19 cellular contexts compared by ENCODE assay signal in the genomic region with DNA sequence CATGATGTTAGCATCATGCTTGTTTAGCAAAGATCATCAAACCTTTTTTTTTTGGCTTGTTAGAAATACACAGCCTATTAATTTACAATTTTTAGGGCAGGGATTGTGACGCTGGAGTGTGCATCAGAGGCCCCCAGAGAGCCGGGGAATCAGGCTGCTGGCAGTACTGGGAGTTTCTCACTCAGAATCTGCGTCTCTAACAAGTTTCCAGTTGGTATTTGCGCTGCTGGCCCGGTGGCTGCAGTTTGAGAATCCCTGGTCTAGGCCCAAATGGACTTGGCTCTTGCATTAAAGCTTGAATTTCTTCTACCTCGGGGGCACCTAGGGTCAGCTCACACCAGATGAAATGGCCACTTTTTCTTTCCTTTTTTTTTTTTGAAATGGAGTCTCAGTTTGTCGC.
"Had no signal": no experiment of that assay in that cellular context is flagged by ENCODE, and none has a peak within 500 bp of the region (broad histone marks: within the 10 kb centered on the region; RNA-seq: fewer than 3 reads in every experiment).

No MANE protein-coding gene starts in this region.

- H3K4me3 ChIP-seq: colonic mucosa, esophagus squamous epithelium, hepatocyte, ovary, prostate gland, right lobe of liver, skin epidermis, thoracic aorta had no signal

- H3K27ac ChIP-seq: colonic mucosa, esophagus squamous epithelium, foreskin keratinocyte, hepatocyte, ovary, prostate gland, right lobe of liver, skin epidermis, thoracic aorta had no signal

- H3K4me1 ChIP-seq: colonic mucosa, esophagus squamous epithelium, foreskin keratinocyte, prostate gland, right lobe of liver had no signal

- H3K4me3 Mint-ChIP-seq: nephron progenitor cell; stimulated activated naive B cell treated with anti-CD40 and anti-IgM and Interleukin-4, amounts not matched to agents 10 μg/mL and 1 μg/mL and 100 μg/mL, for 72 hours; stimulated activated naive CD8-positive, alpha-beta T cell treated with anti-CD3 and anti-CD28 coated beads, Interleukin-15, amount 100 ng/mL, for 72 hours had no signal

- H3K27ac Mint-ChIP-seq: nephron progenitor cell; stimulated activated naive B cell treated with anti-CD40 and anti-IgM and Interleukin-4, amounts not matched to agents 10 μg/mL and 1 μg/mL and 100 μg/mL, for 72 hours; stimulated activated naive CD8-positive, alpha-beta T cell treated with anti-CD3 and anti-CD28 coated beads, Interleukin-15, amount 100 ng/mL, for 72 hours had no signal

- H3K4me2 ChIP-seq: hepatocyte had no signal

- H3K79me2 ChIP-seq: hepatocyte had no signal

- H3K9me3 Mint-ChIP-seq: naive B cell; nephron progenitor cell; stimulated activated naive B cell treated with anti-CD40 and anti-IgM and Interleukin-4, amounts not matched to agents 10 μg/mL and 1 μg/mL and 100 μg/mL, for 72 hours; stimulated activated naive CD8-positive, alpha-beta T cell treated with anti-CD3 and anti-CD28 coated beads, Interleukin-15, amount 100 ng/mL, for 72 hours had no signal

- H3K27me3 ChIP-seq: colonic mucosa, hepatocyte, ovary, right lobe of liver had no signal

- H3K36me3 Mint-ChIP-seq: naive B cell; stimulated activated naive B cell treated with anti-CD40 and anti-IgM and Interleukin-4, amounts not matched to agents 10 μg/mL and 1 μg/mL and 100 μg/mL, for 72 hours had no signal

- ATAC-seq: foreskin keratinocyte; stimulated activated naive B cell treated with anti-CD40 and anti-IgM and Interleukin-4, amounts not matched to agents 10 μg/mL and 1 μg/mL and 100 μg/mL, for 72 hours; stimulated activated naive CD8-positive, alpha-beta T cell treated with anti-CD3 and anti-CD28 coated beads, Interleukin-15, amount 100 ng/mL, for 72 hours had no signal

- H2AFZ ChIP-seq: hepatocyte had no signal

- H3K9me3 ChIP-seq: colonic mucosa, esophagus squamous epithelium, ovary, prostate gland, right lobe of liver, thoracic aorta had no signal

- DNase-seq: colonic mucosa; dermis blood vessel endothelial cell; esophagus squamous epithelium; foreskin keratinocyte; kidney; left cardiac atrium; naive B cell; nephron progenitor cell; ovary; right lobe of liver; stimulated activated CD4-positive, alpha-beta T cell treated with anti-CD3 and anti-CD28 coated beads, Interleukin-2, amount 100 ng/mL, for 24 hours; stimulated activated CD4-positive, alpha-beta T cell treated with anti-CD3 and anti-CD28 coated beads, Interleukin-4, amount 100 ng/mL, for 4 hours; stimulated activated naive B cell treated with anti-CD40 and anti-IgM and Interleukin-4, amounts not matched to agents 10 μg/mL and 1 μg/mL and 100 μg/mL, for 72 hours; stimulated activated naive CD8-positive, alpha-beta T cell treated with anti-CD3 and anti-CD28 coated beads, Interleukin-15, amount 100 ng/mL, for 72 hours; substantia nigra had no signal

- H3K36me3 ChIP-seq: colonic mucosa, esophagus squamous epithelium, ovary, prostate gland, right lobe of liver, thoracic aorta had no signal
